ENCODE assay signal across 8 cellular contexts in genomic region chr14:63641473-63642228, GRCh38. TPM values are rescaled to one million over a fixed set of nuclear protein-coding genes. Genes with fewer than 3 reads are reported as not detected.
DNase-seq lines count a peak whose midpoint lies in the region; TF ChIP-seq lines count a peak whose summit lies in the region.

Gene WDR89, minus strand, starts transcription at chr14:63641871. Its CDS starts 41,929 bp downstream, at chr14:63599942.

- peak within 1 kb of the TSS; percentile 89 for H3K9ac ChIP-seq in GM23248

- H3K27ac ChIP-seq in GM23248 = peak within 1 kb of the TSS; percentile 92
- peak within 1 kb of the TSS; percentile 86 to 98 (median 93) for H3K27ac ChIP-seq in esophagus squamous epithelium

- H3K79me2 ChIP-seq in GM23248 (ENCODE audit: insufficient read depth) = peaks cover 48% of the 10 kb centered on the region

- H3K4me1 ChIP-seq in GM23248 (ENCODE audit: insufficient read depth) (0 out of 2 replicates have a peak, but pooled peaks cover 4% of the 10 kb centered on the region), esophagus squamous epithelium (peaks cover 5 to 39% (median 6%) of the 10 kb centered on the region in 3 donors)

- peak; percentile 100 for DNase-seq in EH (ENCODE audit: low read depth)
- DNase-seq in GM23248 = peak; percentile 100
- peak; percentile 99 for DNase-seq in Kasumi-1 (lab: John Stamatoyannopoulos, UW)
- peak; percentile 99 for DNase-seq in RKO (ENCODE audit: low spot score)
- peak; percentile 94 for DNase-seq in activated T-helper 1 cell treated with Interleukin-2 at 50 U/mL for 16 hours (ENCODE audit: low read depth)
- DNase-seq in esophagus squamous epithelium (lab: John Stamatoyannopoulos, UW) = peak; percentile 87
- DNase-seq in myocyte (ENCODE audit: low read depth) = peak; percentile 100
- DNase-seq in stimulated activated CD8-positive, alpha-beta memory T cell treated with anti-CD3 and anti-CD28 coated beads, Interleukin-7, amount 100 ng/mL, for 48 hours (ENCODE audit: extremely low read depth in 1 of 2, low read depth in 1 of 2) = peak; percentile 86 to 95

- peak within 1 kb of the TSS; percentile 85 for H3K4me2 ChIP-seq in GM23248 (ENCODE audit: unreplicated experiment)

- H3K36me3 ChIP-seq in GM23248 (ENCODE audit: low read depth) (no peaks in the 10 kb centered on the region; the same call in 1 of the 2 replicates), esophagus squamous epithelium (no peaks in the 10 kb centered on the region)

- intact Hi-C loops in esophagus squamous epithelium (cut with DNase I) = no loop called here

- H3K9me3 ChIP-seq in GM23248 (ENCODE audit: low read depth) (no peaks in the 10 kb centered on the region), esophagus squamous epithelium (no peaks in the 10 kb centered on the region)

- H3K27me3 ChIP-seq in GM23248 (replicated peaks; ENCODE audit: insufficient read depth) = no peaks in the 10 kb centered on the region
- H3K27me3 ChIP-seq in esophagus squamous epithelium = no peaks in the 10 kb centered on the region

- in situ Hi-C loops in GM23248 (cut with MboI) = no loop called here

- peak; percentile 72 to 96 (median 90) for TF ChIP-seq CTCF in esophagus squamous epithelium (IDR thresholded peaks at IDR 0.05)

- WGBS in GM23248 (ENCODE audit: low coverage in 1 of 2, low lambda C conversion rate in 2 of 2, missing lambda C conversion rate in 2 of 2), 2 experiments = 0 to 2% methylated on average over 60 of the region's 60 CpGs
- WGBS in esophagus squamous epithelium, 2 donors = 1 to 2% methylated on average over 32 to 39 of the region's 60 CpGs

- H3K4me3 ChIP-seq in GM23248 (peak within 1 kb of the TSS; percentile 82), esophagus squamous epithelium (peak within 1 kb of the TSS; percentile 45 to 87 (median 62))

- no peaks in the 10 kb centered on the region for H4K20me1 ChIP-seq in GM23248 (ENCODE audit: insufficient read depth)

- peaks cover 8% of the 10 kb centered on the region for H3F3A ChIP-seq in GM23248 (ENCODE audit: insufficient read depth)

- peak in 2 of 4 donors; percentile 40 to 65 for TF ChIP-seq POLR2A in esophagus squamous epithelium (IDR thresholded peaks at IDR 0.05)

- H3K9me2 ChIP-seq in GM23248 (ENCODE audit: insufficient read depth) = no peaks in the 10 kb centered on the region

- H2AFZ ChIP-seq in GM23248 = peak within 1 kb of the TSS; percentile 92

RNA-seq across cellular contexts. Expression of gene WDR89, which starts in this region (rescaled TPM):
- total RNA-seq in GM23248 (2014; rRNA removed; shearing (Covaris generic)) = 5.9 and 6.9 TPM in 2 replicates
- polyA plus RNA-seq in GM23248 (2016; fragmentation: Nextera tagmentation; extraction: Ambion mirVana) = 7.0 and 8.5 TPM in 2 replicates
- 1 to 10 TPM; 3.5 to 7.4 (median 5.8) TPM for total RNA-seq in esophagus squamous epithelium
- total RNA-seq in myocyte = 12.8 and 14.8 TPM in 2 replicates
- 3.9 TPM for polyA plus RNA-seq in myocyte (2012)

Comparison
In these comparisons a context has a peak if more than half of its experiments do, and no peak if none do; other contexts are left out.
1. Peak in every context shown above with its lines: DNase-seq, H3K4me3 ChIP-seq and H3K27ac ChIP-seq.